17 cellular contexts compared by ENCODE assay signal in genomic region chr5:138372225-138372624, GRCh38. TPM values are rescaled to one million over a fixed set of nuclear protein-coding genes. Genes with fewer than 3 reads are reported as not detected.
DNase-seq lines count a peak whose midpoint lies in the region; ATAC-seq and TF ChIP-seq lines count a peak whose summit lies in the region.
"Had no signal": no experiment of that assay in that cellular context is flagged by ENCODE, and none has a peak within 500 bp of the region (broad histone marks: within the 10 kb centered on the region; RNA-seq: fewer than 3 reads in every experiment).

No MANE protein-coding gene starts in this region.

- TF ChIP-seq CTCF in nephron progenitor cell (IDR thresholded peaks at IDR 0.05) (no peak), heart left ventricle (IDR thresholded peaks at IDR 0.05) (no peak)

- ATAC-seq in GM18868 (IDR thresholded peaks at IDR 0.05; ENCODE audit: unreplicated experiment) (peak; percentile 79), GM21390 (IDR thresholded peaks at IDR 0.05; ENCODE audit: unreplicated experiment) (peak; percentile 81), HG03025 (IDR thresholded peaks at IDR 0.05; ENCODE audit: low FRiP score, unreplicated experiment) (peak; percentile 62), GM19467 (IDR thresholded peaks at IDR 0.05; ENCODE audit: unreplicated experiment) (no peak), HG03196 (IDR thresholded peaks at IDR 0.05; ENCODE audit: unreplicated experiment) (no peak), HG02938 (IDR thresholded peaks at IDR 0.05; ENCODE audit: unreplicated experiment) (no peak), heart left ventricle (no peak)

- no peak overlapping the region for H3K27ac ChIP-seq in heart left ventricle
- H3K27ac ChIP-seq: C4-2B had no signal

- H3K4me1 Mint-ChIP-seq in nephron progenitor cell = peaks cover 20% of the 10 kb centered on the region

- H3K4me1 ChIP-seq in heart left ventricle = peaks cover 6 to 56% (median 43%) of the 10 kb centered on the region in 12 donors
- H3K4me1 ChIP-seq: HAP-1 had no signal

- no peaks in the 10 kb centered on the region for H3K9me3 ChIP-seq in heart left ventricle
- H3K9me3 ChIP-seq: HAP-1 had no signal

- H3K36me3 Mint-ChIP-seq in nephron progenitor cell (ENCODE audit: low read depth) = peaks cover 30% of the 10 kb centered on the region

- H3K27me3 Mint-ChIP-seq in nephron progenitor cell (ENCODE audit: low read depth, poor library complexity) = no peaks in the 10 kb centered on the region

- WGBS in heart left ventricle, 4 donors = 59 to 83% (median 70%) methylated on average over 1 of the region's 1 CpG

- H3K27ac Mint-ChIP-seq in nephron progenitor cell = peak overlapping the region; percentile 29

- peaks cover 0 to 49% (median 48%) of the 10 kb centered on the region in 9 donors for H3K36me3 ChIP-seq in heart left ventricle

- no peak overlapping the region for H3K4me3 Mint-ChIP-seq in nephron progenitor cell

- H3K9me3 Mint-ChIP-seq in nephron progenitor cell = no peaks in the 10 kb centered on the region

- DNase-seq in nephron progenitor cell = no peak
- DNase-seq in heart left ventricle = no peak
- DNase-seq: activated CD4-positive, CD25-positive, alpha-beta regulatory T cell; cerebellar nuclear complex; KBM-7; kidney; NCI-H1417 treated with DMSO at 0.1 percent for 48 hours; NCI-H446 treated with DMSO at 0.1 percent for 48 hours; OCI-M1 had no signal

- no peak overlapping the region for H3K4me3 ChIP-seq in heart left ventricle
- H3K4me3 ChIP-seq: HAP-1 had no signal

- TF ChIP-seq POLR2A in heart left ventricle (IDR thresholded peaks at IDR 0.05) = no peak

- intact Hi-C loops in heart left ventricle (cut with DNase I) = no loop called here

- H3K27me3 ChIP-seq in heart left ventricle = no peaks in the 10 kb centered on the region

RNA-seq across cellular contexts. Expression of gene KDM3B, which starts 19.7 kb away (rescaled TPM):
- 10 to 100 TPM; 31.9 to 65.1 (median 52.6) TPM for total RNA-seq in heart left ventricle
- 10 to 100 TPM; 17.0 to 18.2 TPM for polyA plus RNA-seq in heart left ventricle

RNA-seq across cellular contexts. Expression of gene FAM53C, which starts 34.2 kb away (rescaled TPM):
- total RNA-seq in heart left ventricle = 10 to 100 TPM; 21.5 to 41.0 (median 26.2) TPM
- polyA plus RNA-seq in heart left ventricle = 10 to 100 TPM; 15.0 to 18.3 TPM

RNA-seq across cellular contexts. Expression of gene CDC25C, which starts 40.6 kb away (rescaled TPM):
- total RNA-seq in heart left ventricle = 1 to 10 TPM in 1 of 9 donors, under 1 TPM in 3, not detected in 5; 0.19 to 2.5 (median 0.58) TPM
- polyA plus RNA-seq in heart left ventricle = under 1 TPM in 1 of 2 donors, not detected in 1; 0.08 TPM

Comparison
In these comparisons a context has a peak if more than half of its experiments do, and no peak if none do; other contexts are left out.
1. ATAC-seq: peak in GM18868 (single experiment), GM21390 (single experiment) and HG03025 (single experiment); none in GM19467 (single experiment), HG03196 (single experiment), HG02938 (single experiment) and heart left ventricle (0 of 4).